ENCODE assay signal across 14 cellular contexts in genomic region chr11:134468081-134468668, GRCh38. TPM values are rescaled to one million over a fixed set of nuclear protein-coding genes. Genes with fewer than 3 reads are reported as not detected.
DNase-seq lines count a peak whose midpoint lies in the region; ATAC-seq and TF ChIP-seq lines count a peak whose summit lies in the region.
"Had no signal": no experiment of that assay in that cellular context is flagged by ENCODE, and none has a peak within 500 bp of the region (broad histone marks: within the 10 kb centered on the region; RNA-seq: fewer than 3 reads in every experiment).

No MANE protein-coding gene starts in this region.

- TF ChIP-seq CTCF in glutamatergic neuron (IDR thresholded peaks at IDR 0.05; ENCODE audit: partially characterized antibody, unreplicated experiment): no peak
- TF ChIP-seq CTCF in upper lobe of right lung (IDR thresholded peaks at IDR 0.05): no peak

- peaks cover 5% of the 10 kb centered on the region for H3K9me3 Mint-ChIP-seq in glutamatergic neuron (ENCODE audit: unreplicated experiment)
- no peaks in the 10 kb centered on the region for H3K9me3 Mint-ChIP-seq in naive thymus-derived CD4-positive, alpha-beta T cell
- H3K9me3 Mint-ChIP-seq: CD8-positive, alpha-beta memory T cell had no signal

- peak overlapping the region; percentile 4 for H3K18ac ChIP-seq in neuronal stem cell (ENCODE audit: low read length)

- H3K36me3 Mint-ChIP-seq in glutamatergic neuron (ENCODE audit: unreplicated experiment): peaks cover under 1% of the 10 kb centered on the region
- H3K36me3 Mint-ChIP-seq in naive thymus-derived CD4-positive, alpha-beta T cell: no peaks in the 10 kb centered on the region
- H3K36me3 Mint-ChIP-seq: CD8-positive, alpha-beta memory T cell had no signal

- no peak overlapping the region for H3K4me2 ChIP-seq in neuronal stem cell (ENCODE audit: insufficient read depth, low read length, poor library complexity, severe bottlenecking)

- peaks cover 0 to 2% of the 10 kb centered on the region in 2 donors for H3K9me3 ChIP-seq in neuronal stem cell (replicated peaks in 1 of 2; ENCODE audit: control insufficient read depth in 2 of 2, insufficient read depth in 1 of 2, low read depth in 1 of 2, low read length in 2 of 2)
- H3K9me3 ChIP-seq in upper lobe of right lung: no peaks in the 10 kb centered on the region
- H3K9me3 ChIP-seq in naive thymus-derived CD4-positive, alpha-beta T cell (ENCODE audit: control insufficient read depth in 2 of 3, low read length in 3 of 3): no peaks in the 10 kb centered on the region
- H3K9me3 ChIP-seq: BE2C, MG63 had no signal

- intact Hi-C loops in upper lobe of right lung (cut with DNase I): no loop called here
- intact Hi-C loops in naive thymus-derived CD4-positive, alpha-beta T cell (cut with micrococcal nuclease): no loop called here

- H4K91ac ChIP-seq in neuronal stem cell (ENCODE audit: low read depth, low read length, poor library complexity): no peak overlapping the region

- H2AK5ac ChIP-seq in neuronal stem cell (ENCODE audit: low read depth, low read length): no peak overlapping the region

- H3K4me1 Mint-ChIP-seq in glutamatergic neuron (ENCODE audit: low read depth, unreplicated experiment): peaks cover 50% of the 10 kb centered on the region
- H3K4me1 Mint-ChIP-seq in naive thymus-derived CD4-positive, alpha-beta T cell: peaks cover 0 to 1% (median 0%) of the 10 kb centered on the region in 7 donors
- H3K4me1 Mint-ChIP-seq: CD8-positive, alpha-beta memory T cell had no signal

- peak overlapping the region; percentile 26 for H3K4me3 Mint-ChIP-seq in glutamatergic neuron (ENCODE audit: unreplicated experiment)
- no peak overlapping the region for H3K4me3 Mint-ChIP-seq in naive thymus-derived CD4-positive, alpha-beta T cell
- H3K4me3 Mint-ChIP-seq: CD8-positive, alpha-beta memory T cell had no signal

- no CpG with 5 or more reads among the region's 10 CpGs for WGBS in neuronal stem cell (ENCODE audit: extremely low coverage in 2 of 2, insufficient read length in 2 of 2, insufficient replicate concordance in 1 of 2), 2 donors

- ATAC-seq in upper lobe of right lung: peak; percentile 7
- ATAC-seq in naive thymus-derived CD4-positive, alpha-beta T cell: no peak

- no peak overlapping the region for H3K9ac ChIP-seq in neuronal stem cell (ENCODE audit: low read depth, low read length, poor library complexity)

- no peak overlapping the region for H3K27ac Mint-ChIP-seq in glutamatergic neuron (ENCODE audit: unreplicated experiment)
- H3K27ac Mint-ChIP-seq in naive thymus-derived CD4-positive, alpha-beta T cell: no peak overlapping the region
- H3K27ac Mint-ChIP-seq: CD8-positive, alpha-beta memory T cell had no signal

- H3K23ac ChIP-seq in neuronal stem cell (ENCODE audit: low read depth, low read length, poor library complexity): peak overlapping the region; percentile 8

- POLR2A ChIA-PET in naive thymus-derived CD4-positive, alpha-beta T cell (lab: Charles Lee): no interaction called here

- H3K4me3 ChIP-seq in neuronal stem cell (ENCODE audit: low read length in 2 of 2): no peak overlapping the region
- no peak overlapping the region for H3K4me3 ChIP-seq in upper lobe of right lung
- no peak overlapping the region for H3K4me3 ChIP-seq in naive thymus-derived CD4-positive, alpha-beta T cell (ENCODE audit: low read length)
- H3K4me3 ChIP-seq: MG63 had no signal

- H3K27me3 ChIP-seq in neuronal stem cell (ENCODE audit: control insufficient read depth in 3 of 3, insufficient read depth in 3 of 3, low read depth in 1 of 3, low read length in 3 of 3) (no peaks in the 10 kb centered on the region), upper lobe of right lung (no peaks in the 10 kb centered on the region)
- no peaks in the 10 kb centered on the region for H3K27me3 ChIP-seq in naive thymus-derived CD4-positive, alpha-beta T cell (ENCODE audit: control insufficient read depth in 2 of 2, insufficient read depth in 2 of 2, low read length in 2 of 2)

- H3K27ac ChIP-seq in neuronal stem cell (replicated peaks; ENCODE audit: low read length) (no peak overlapping the region), upper lobe of right lung (no peak overlapping the region)
- H3K27ac ChIP-seq in naive thymus-derived CD4-positive, alpha-beta T cell (ENCODE audit: low read depth, low read length): no peak overlapping the region

- H2BK120ac ChIP-seq in neuronal stem cell (ENCODE audit: low read depth, low read length): no peak overlapping the region

- H3K36me3 ChIP-seq in neuronal stem cell (replicated peaks in 1 of 2; ENCODE audit: control insufficient read depth in 2 of 2, insufficient read depth in 2 of 2, low read length in 2 of 2) (no peaks in the 10 kb centered on the region), upper lobe of right lung (no peaks in the 10 kb centered on the region)
- H3K36me3 ChIP-seq in naive thymus-derived CD4-positive, alpha-beta T cell (ENCODE audit: control insufficient read depth in 2 of 3, insufficient read depth in 3 of 3, low read length in 3 of 3): no peaks in the 10 kb centered on the region
- H3K36me3 ChIP-seq: BE2C, MG63 had no signal

- no peak overlapping the region for H4K8ac ChIP-seq in neuronal stem cell (ENCODE audit: low read depth, low read length)

- H3K27me3 Mint-ChIP-seq in glutamatergic neuron (ENCODE audit: unreplicated experiment): peaks cover 9% of the 10 kb centered on the region
- H3K27me3 Mint-ChIP-seq in naive thymus-derived CD4-positive, alpha-beta T cell: peaks cover 27 to 58% (median 35%) of the 10 kb centered on the region in 5 donors

- H2BK12ac ChIP-seq in neuronal stem cell (ENCODE audit: low read length): no peak overlapping the region

- H3K4me1 ChIP-seq in neuronal stem cell (ENCODE audit: control insufficient read depth in 2 of 2, insufficient read depth in 1 of 2, low read depth in 1 of 2, low read length in 2 of 2) (peaks cover 5 to 6% of the 10 kb centered on the region in 2 donors), upper lobe of right lung (no peaks in the 10 kb centered on the region)
- no peaks in the 10 kb centered on the region for H3K4me1 ChIP-seq in naive thymus-derived CD4-positive, alpha-beta T cell (ENCODE audit: control insufficient read depth in 2 of 2, insufficient read depth in 2 of 2, low read length in 2 of 2)
- H3K4me1 ChIP-seq: BE2C had no signal

- CTCF ChIA-PET in naive thymus-derived CD4-positive, alpha-beta T cell (lab: Charles Lee): no interaction called here

- no peak overlapping the region for H2BK15ac ChIP-seq in neuronal stem cell (ENCODE audit: low read length)

- H3K79me1 ChIP-seq in neuronal stem cell (ENCODE audit: low read depth, low read length): no peaks in the 10 kb centered on the region

- H3K14ac ChIP-seq in neuronal stem cell (ENCODE audit: low read length): no peak overlapping the region

- H3K4ac ChIP-seq in neuronal stem cell (ENCODE audit: low read length): no peak overlapping the region

- no peak overlapping the region for H2AFZ ChIP-seq in neuronal stem cell (ENCODE audit: low read length)

- no peak overlapping the region for H2BK5ac ChIP-seq in neuronal stem cell (ENCODE audit: low read length)

- DNase-seq in NCI-H1694 (lab: John Stamatoyannopoulos, UW) (peak; percentile 17), glutamatergic neuron (no peak), neuronal stem cell (ENCODE audit: low spot score) (no peak), upper lobe of right lung (peak; percentile 55), HuH-7.5 (ENCODE audit: low spot score) (no peak)
- no peak for DNase-seq in naive thymus-derived CD4-positive, alpha-beta T cell
- DNase-seq in stimulated activated CD4-positive, alpha-beta T cell treated with anti-CD3 and anti-CD28 coated beads, Interleukin-4, amount 100 ng/mL, for 1 hour: no peak
- DNase-seq: BE2C; CD8-positive, alpha-beta memory T cell; MG63; NCI-H1105 treated with DMSO at 0.1 percent for 48 hours; NCI-H524; SIG-M5 had no signal

RNA-seq across cellular contexts. Expression of gene B3GAT1, which starts 56.1 kb away (rescaled TPM):
- total RNA-seq in glutamatergic neuron (ENCODE audit: unreplicated experiment): 240 TPM
- 27.4 TPM for polyA plus RNA-seq in neuronal stem cell (2013, experiment 1 of 2)
- polyA plus RNA-seq in neuronal stem cell (2013, experiment 2 of 2): 27.2 TPM
- total RNA-seq in upper lobe of right lung: 1.2 TPM
- total RNA-seq in naive thymus-derived CD4-positive, alpha-beta T cell: 1 to 10 TPM in 1 of 5 experiments, under 1 TPM in 3, not detected in 1; 0.08 to 3.1 (median 0.60) TPM
- not detected for polyA plus RNA-seq in naive thymus-derived CD4-positive, alpha-beta T cell
- polyA plus RNA-seq: AG04450 had no signal

Comparison
In these comparisons a context has a peak if more than half of its experiments do, and no peak if none do; other contexts are left out.
1. DNase-seq: peak in NCI-H1694 (single experiment) and upper lobe of right lung (single experiment); none in glutamatergic neuron (single experiment), neuronal stem cell (single experiment), HuH-7.5 (single experiment), naive thymus-derived CD4-positive, alpha-beta T cell (0 of 9) and stimulated activated CD4-positive, alpha-beta T cell treated with anti-CD3 and anti-CD28 coated beads, Interleukin-4, amount 100 ng/mL, for 1 hour (single experiment).
2. RNA of gene B3GAT1, which starts 56.1 kb away (total RNA-seq): 240 TPM in glutamatergic neuron (single experiment); 1.2 TPM in upper lobe of right lung (single experiment) and 0.08 to 3.1 TPM in naive thymus-derived CD4-positive, alpha-beta T cell; every median in the first group is over 10 times any median in the second.